24 cellular contexts compared by ENCODE assay signal in the genomic region with DNA sequence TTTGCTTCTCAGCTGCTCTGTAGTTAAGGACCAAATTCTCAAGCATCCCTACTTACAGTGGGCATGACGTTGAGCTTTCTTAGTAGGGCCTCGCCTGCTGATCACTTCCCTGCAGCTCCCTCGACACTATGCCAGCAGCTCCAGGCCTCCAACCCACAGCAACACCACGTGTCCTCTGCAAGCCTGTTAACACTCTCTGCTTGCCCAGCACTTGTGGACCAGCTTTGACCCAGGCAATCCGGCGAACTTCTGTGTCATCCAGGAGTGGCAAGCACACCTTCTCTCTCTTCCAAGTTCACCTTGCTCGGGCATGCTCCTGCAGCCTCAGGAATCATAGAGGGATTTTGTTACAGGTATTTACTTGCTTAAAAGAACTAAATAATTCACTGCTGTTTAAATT.
"Had no signal": no experiment of that assay in that cellular context is flagged by ENCODE, and none has a peak within 500 bp of the region (broad histone marks: within the 10 kb centered on the region; RNA-seq: fewer than 3 reads in every experiment).

No MANE protein-coding gene starts in this region.

- H3K27ac ChIP-seq: brain microvascular endothelial cell, gastroesophageal sphincter, hepatocyte, VCaP had no signal

- H3K4me1 ChIP-seq: gastroesophageal sphincter had no signal

- H2AFZ ChIP-seq: hepatocyte had no signal

- H3K9me3 ChIP-seq: gastroesophageal sphincter had no signal

- H3K36me3 ChIP-seq: brain microvascular endothelial cell, gastroesophageal sphincter had no signal

- ATAC-seq: gastroesophageal sphincter; left colon; natural killer cell; stimulated activated memory B cell treated with anti-CD40 and anti-IgM and Interleukin-4, amounts not matched to agents 10 μg/mL and 1 μg/mL and 100 μg/mL, for 72 hours; stimulated activated naive CD8-positive, alpha-beta T cell treated with anti-CD3 and anti-CD28 coated beads, Interleukin-15, amount 100 ng/mL, for 72 hours had no signal

- H3K4me2 ChIP-seq: hepatocyte, smooth muscle cell had no signal

- FAIRE-seq: astrocyte had no signal

- H3K4me3 ChIP-seq: gastroesophageal sphincter, hepatocyte, smooth muscle cell had no signal

- DNase-seq: activated CD4-positive, alpha-beta memory T cell treated with anti-CD3 and anti-CD28 coated beads for 36 hours; activated CD4-positive, alpha-beta T cell treated with anti-CD3 and anti-CD28 coated beads for 4 hours; activated CD8-positive, alpha-beta memory T cell treated with anti-CD3 and anti-CD28 coated beads, Interleukin-2, amount 50 U/mL, for 4 hours; activated gamma-delta T cell; activated naive CD4-positive, alpha-beta T cell treated with anti-CD3 and anti-CD28 coated beads, Interleukin-2, amount 10 ng/mL, durations not matched to agents 7 days and 5 days; activated T-cell treated with anti-CD3 and anti-CD28 coated beads, Interleukin-2, amount 50 U/mL, for 1 hour; amniotic stem cell; brain microvascular endothelial cell; central memory CD4-positive, alpha-beta T cell; endodermal cell; islet precursor cell; left colon; natural killer cell; stimulated activated CD4-positive, alpha-beta T cell treated with anti-CD3 and anti-CD28 coated beads, Interleukin-1b, Interleukin-23, amount 100 ng/mL, for 48 hours; stimulated activated CD4-positive, alpha-beta T cell treated with anti-CD3 and anti-CD28 coated beads, Interleukin-4, amount 100 ng/mL, for 4 hours; stimulated activated CD8-positive, alpha-beta memory T cell treated with anti-CD3 and anti-CD28 coated beads, Interleukin-4, amount 100 ng/mL, for 48 hours; stimulated activated naive CD8-positive, alpha-beta T cell treated with anti-CD3 and anti-CD28 coated beads, Interleukin-15, amount 100 ng/mL, for 72 hours; substantia nigra had no signal

- H3K27me3 ChIP-seq: brain microvascular endothelial cell, hepatocyte had no signal

- H3K79me2 ChIP-seq: hepatocyte had no signal
